In the genomic region with DNA sequence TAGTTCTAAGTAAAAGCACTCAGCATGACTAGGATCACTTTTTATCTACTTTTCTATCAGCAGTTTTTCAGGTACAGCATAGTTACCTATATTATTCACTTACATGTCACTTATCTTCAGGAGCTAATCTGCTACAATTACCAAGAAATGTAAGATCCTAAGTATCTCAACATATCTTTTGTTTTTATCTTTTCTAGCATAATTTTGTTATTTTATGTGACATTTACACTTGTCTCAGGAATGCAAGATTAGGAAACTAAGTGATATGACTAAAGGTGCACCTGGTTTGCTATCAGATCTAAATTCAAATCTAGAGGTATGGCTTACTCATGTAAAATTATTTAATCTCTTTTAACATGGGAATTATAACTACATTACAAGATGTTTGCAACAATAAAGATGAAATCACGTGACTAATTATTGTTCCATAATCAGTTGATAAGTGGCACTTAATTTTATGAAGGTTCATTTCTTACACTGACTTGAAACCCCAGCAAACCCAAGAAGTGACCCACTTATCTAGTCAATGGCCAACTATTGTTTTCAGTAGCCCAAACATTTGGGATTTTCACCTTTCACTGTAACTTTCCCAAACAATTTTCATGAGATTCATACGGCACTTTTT, we compare ENCODE assay signal across 5 cellular contexts.
"Had no signal": no experiment of that assay in that cellular context is flagged by ENCODE, and none has a peak within 500 bp of the region (broad histone marks: within the 10 kb centered on the region; RNA-seq: fewer than 3 reads in every experiment).

No MANE protein-coding gene starts in this region.

- H3K4me3 ChIP-seq: GM23338 had no signal

- H2AFZ ChIP-seq: GM23338 had no signal

- ATAC-seq: GM23338 had no signal

- H3K4me2 ChIP-seq: GM23338 had no signal

- DNase-seq: H9, HCEC 1CT, IMR-90, KBM-7 had no signal
